In the genomic region with DNA sequence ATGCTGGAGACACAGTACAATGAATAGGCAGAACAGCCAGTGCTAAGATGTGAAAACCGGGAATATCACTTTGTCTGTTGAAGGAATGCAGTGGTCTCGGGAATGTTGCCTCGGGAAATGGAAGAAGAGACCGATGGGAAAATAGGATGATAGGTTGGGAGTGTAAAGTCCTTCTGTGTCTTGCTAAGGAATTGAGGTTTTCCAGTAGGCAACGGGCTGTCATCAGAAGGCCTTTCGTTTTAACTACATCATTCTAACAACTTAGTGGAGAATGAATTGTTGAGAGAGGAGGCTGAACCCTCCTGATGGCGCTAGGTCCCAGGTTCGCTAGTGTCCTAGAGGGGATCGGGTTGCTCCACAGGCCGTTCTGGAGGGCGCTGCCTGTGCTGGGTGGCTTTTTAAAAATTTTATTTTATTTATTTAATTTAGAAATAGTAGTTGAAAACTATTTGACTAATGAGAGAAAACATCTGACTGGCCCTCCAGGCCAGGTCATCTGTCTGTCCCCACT, we compare ENCODE assay signal across 1 cellular context.
TF ChIP-seq lines count a peak whose summit lies in the region.

No MANE protein-coding gene starts in this region.

TF ChIP-seq in GM23338, 12 proteins besides CTCF, POLR2A, EP300 and RAD21 (continued from another document):
- TF ChIP-seq, protein P1, sequence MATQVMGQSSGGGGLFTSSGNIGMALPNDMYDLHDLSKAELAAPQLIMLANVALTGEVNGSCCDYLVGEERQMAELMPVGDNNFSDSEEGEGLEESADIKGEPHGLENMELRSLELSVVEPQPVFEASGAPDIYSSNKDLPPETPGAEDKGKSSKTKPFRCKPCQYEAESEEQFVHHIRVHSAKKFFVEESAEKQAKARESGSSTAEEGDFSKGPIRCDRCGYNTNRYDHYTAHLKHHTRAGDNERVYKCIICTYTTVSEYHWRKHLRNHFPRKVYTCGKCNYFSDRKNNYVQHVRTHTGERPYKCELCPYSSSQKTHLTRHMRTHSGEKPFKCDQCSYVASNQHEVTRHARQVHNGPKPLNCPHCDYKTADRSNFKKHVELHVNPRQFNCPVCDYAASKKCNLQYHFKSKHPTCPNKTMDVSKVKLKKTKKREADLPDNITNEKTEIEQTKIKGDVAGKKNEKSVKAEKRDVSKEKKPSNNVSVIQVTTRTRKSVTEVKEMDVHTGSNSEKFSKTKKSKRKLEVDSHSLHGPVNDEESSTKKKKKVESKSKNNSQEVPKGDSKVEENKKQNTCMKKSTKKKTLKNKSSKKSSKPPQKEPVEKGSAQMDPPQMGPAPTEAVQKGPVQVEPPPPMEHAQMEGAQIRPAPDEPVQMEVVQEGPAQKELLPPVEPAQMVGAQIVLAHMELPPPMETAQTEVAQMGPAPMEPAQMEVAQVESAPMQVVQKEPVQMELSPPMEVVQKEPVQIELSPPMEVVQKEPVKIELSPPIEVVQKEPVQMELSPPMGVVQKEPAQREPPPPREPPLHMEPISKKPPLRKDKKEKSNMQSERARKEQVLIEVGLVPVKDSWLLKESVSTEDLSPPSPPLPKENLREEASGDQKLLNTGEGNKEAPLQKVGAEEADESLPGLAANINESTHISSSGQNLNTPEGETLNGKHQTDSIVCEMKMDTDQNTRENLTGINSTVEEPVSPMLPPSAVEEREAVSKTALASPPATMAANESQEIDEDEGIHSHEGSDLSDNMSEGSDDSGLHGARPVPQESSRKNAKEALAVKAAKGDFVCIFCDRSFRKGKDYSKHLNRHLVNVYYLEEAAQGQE (IDR thresholded peaks at IDR 0.05; ENCODE audit: unreplicated experiment) = no peak
- TF ChIP-seq ZNF331 (CRISPR knock-in tag; IDR thresholded peaks at IDR 0.05; ENCODE audit: low read depth) = no peak
- TF ChIP-seq, protein P2, sequence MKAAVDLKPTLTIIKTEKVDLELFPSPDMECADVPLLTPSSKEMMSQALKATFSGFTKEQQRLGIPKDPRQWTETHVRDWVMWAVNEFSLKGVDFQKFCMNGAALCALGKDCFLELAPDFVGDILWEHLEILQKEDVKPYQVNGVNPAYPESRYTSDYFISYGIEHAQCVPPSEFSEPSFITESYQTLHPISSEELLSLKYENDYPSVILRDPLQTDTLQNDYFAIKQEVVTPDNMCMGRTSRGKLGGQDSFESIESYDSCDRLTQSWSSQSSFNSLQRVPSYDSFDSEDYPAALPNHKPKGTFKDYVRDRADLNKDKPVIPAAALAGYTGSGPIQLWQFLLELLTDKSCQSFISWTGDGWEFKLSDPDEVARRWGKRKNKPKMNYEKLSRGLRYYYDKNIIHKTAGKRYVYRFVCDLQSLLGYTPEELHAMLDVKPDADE (IDR thresholded peaks at IDR 0.05) = no peak
- no peak for TF ChIP-seq STAT1 (IDR thresholded peaks at IDR 0.05; ENCODE audit: unreplicated experiment)
- TF ChIP-seq JUNB (IDR thresholded peaks at IDR 0.05; ENCODE audit: unreplicated experiment) = no peak
- TF ChIP-seq NANOG (IDR thresholded peaks at IDR 0.05; ENCODE audit: borderline replicate concordance) = no peak
- TF ChIP-seq POLR2AphosphoS5 (IDR thresholded peaks at IDR 0.05; ENCODE audit: low read depth) = no peak
- no peak for TF ChIP-seq CREB1 (CRISPR knock-in tag; IDR thresholded peaks at IDR 0.05; ENCODE audit: low read depth)
- TF ChIP-seq EZH2 (IDR thresholded peaks at IDR 0.05; ENCODE audit: low read depth, unreplicated experiment) = no peak
- TF ChIP-seq EZH2phosphoT487 (IDR thresholded peaks at IDR 0.05; ENCODE audit: unreplicated experiment) = no peak
